In the genomic region with DNA sequence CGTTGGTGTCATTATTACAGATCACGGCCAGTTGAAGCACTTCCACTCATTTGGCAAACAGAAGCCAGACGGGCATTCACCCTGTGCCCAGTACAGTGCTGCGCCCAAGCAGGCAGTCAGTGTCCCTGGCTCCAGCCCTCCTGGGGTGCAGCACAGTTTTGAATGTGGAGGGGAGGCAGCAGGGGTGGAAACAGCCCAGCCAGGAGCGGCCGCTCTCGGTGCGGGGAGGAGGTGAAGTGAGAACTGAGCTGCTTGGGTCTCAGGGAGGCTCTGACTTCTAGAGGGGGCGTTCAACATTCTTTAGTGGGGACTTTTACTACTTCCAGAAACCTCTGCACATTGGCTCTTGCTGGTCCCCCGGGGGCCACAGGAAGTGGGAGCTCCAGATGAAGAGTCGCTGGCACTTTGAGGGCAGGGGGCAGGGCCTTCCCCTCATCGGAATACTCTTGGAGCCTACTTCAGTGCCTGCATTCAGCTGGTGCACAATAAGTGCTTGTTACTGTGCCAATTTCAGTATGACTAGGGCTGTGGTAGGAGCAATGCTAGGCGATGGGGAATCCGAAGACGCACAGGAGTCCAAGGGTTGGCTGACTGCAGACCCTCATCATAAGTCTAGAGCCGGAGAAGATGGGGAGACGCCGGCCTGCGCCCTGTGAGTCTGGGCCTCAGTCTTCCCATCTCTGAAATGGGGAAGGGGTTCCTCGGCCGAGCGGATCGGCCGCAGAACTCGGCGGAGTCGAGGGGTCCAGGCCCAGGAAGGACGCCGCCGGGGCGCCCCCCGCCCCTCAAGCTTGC, we compare ENCODE assay signal across 8 cellular contexts. TPM values are rescaled to one million over a fixed set of nuclear protein-coding genes. Genes with fewer than 3 reads are reported as not detected.
DNase-seq lines count a peak whose midpoint lies in the region; ATAC-seq, FAIRE-seq and TF ChIP-seq lines count a peak whose summit lies in the region.

No MANE protein-coding gene starts in this region.

- no peak overlapping the region for H3K9ac ChIP-seq in PC-3 (ENCODE audit: low read length)

- DNase-seq in GM12892 (ENCODE audit: insufficient read length) (no peak), PC-3 (peak; percentile 4), esophagus muscularis mucosa (ENCODE audit: extremely low spot score) (no peak), posterior vena cava (ENCODE audit: low spot score) (peak; percentile 79), HUDEP-2 (lab: John Stamatoyannopoulos, UW; ENCODE audit: unreplicated experiment in 76 of 76) (no peak), NCI-H1930 (lab: John Stamatoyannopoulos, UW) (no peak), dermis blood vessel endothelial cell (no peak)

- H3K4me1 ChIP-seq in PC-3 (ENCODE audit: insufficient read depth, low read length), result peaks cover 39% of the 10 kb centered on the region
- peaks cover 30 to 47% (median 45%) of the 10 kb centered on the region in 4 donors for H3K4me1 ChIP-seq in esophagus muscularis mucosa

- H3K4me3 ChIP-seq in PC-3 (ENCODE audit: low read length) (peak overlapping the region; percentile 63), esophagus muscularis mucosa (peak overlapping the region; percentile 73 to 84 (median 80))

- TF ChIP-seq POLR2A in GM12892 (IDR thresholded peaks at IDR 0.05; ENCODE audit: low read depth, low read length) (peak; percentile 70; the same call in 1 of the 2 replicates), esophagus muscularis mucosa (IDR thresholded peaks at IDR 0.05; ENCODE audit: low read depth) (no peak)

- WGBS in esophagus muscularis mucosa, result 59% methylated on average over 9 of the region's 32 CpGs

- ATAC-seq in PC-3, result no peak
- ATAC-seq in HG03108 (IDR thresholded peaks at IDR 0.05; ENCODE audit: unreplicated experiment), result no peak

- H3K4me2 ChIP-seq in PC-3 (ENCODE audit: low read length), result peak overlapping the region; percentile 71

- H3F3A ChIP-seq in PC-3 (ENCODE audit: low read length, unreplicated experiment), result peaks cover 5% of the 10 kb centered on the region

- H4K20me1 ChIP-seq in PC-3 (ENCODE audit: low read length), result peaks cover 14% of the 10 kb centered on the region

- no peaks in the 10 kb centered on the region for H3K27me3 ChIP-seq in PC-3 (ENCODE audit: low read length)
- H3K27me3 ChIP-seq in esophagus muscularis mucosa, result no peaks in the 10 kb centered on the region

- CTCF ChIA-PET in PC-3 (lab: Charles Lee), result no interaction called here

- peak overlapping the region; percentile 61; the same call in 1 of the 2 replicates for H2AFZ ChIP-seq in PC-3 (ENCODE audit: low read length)

- no peaks in the 10 kb centered on the region for H3K9me3 ChIP-seq in PC-3 (ENCODE audit: low read length)
- no peaks in the 10 kb centered on the region for H3K9me3 ChIP-seq in esophagus muscularis mucosa

- intact Hi-C loops in PC-3 (cut with micrococcal nuclease) (loop anchor here (5.0 kb wide), 3 partner anchors 35 to 130 kb away; no protein-coding TSS in a partner anchor), esophagus muscularis mucosa (cut with DNase I) (loop anchor here (5.0 kb wide), 2 partner anchors 40 to 60 kb away; no protein-coding TSS in a partner anchor), posterior vena cava (cut with DNase I) (loop anchor here in 1 of 2 donors (10.0 kb wide), 1 partner anchor 132 kb away; no protein-coding TSS in a partner anchor)

- TF ChIP-seq EP300 in esophagus muscularis mucosa (IDR thresholded peaks at IDR 0.05), result no peak

- FAIRE-seq in GM12892 (lab: Jason Lieb, UNC), result no peak

- peaks cover 44% of the 10 kb centered on the region for H3K79me2 ChIP-seq in PC-3 (ENCODE audit: low read length)

- BruUV-seq in PC-3 (replicated peaks; lab: Mats Ljungman, UMichigan), result no TSS peak

- H3K36me3 ChIP-seq in PC-3 (ENCODE audit: low read depth, low read length) (no peaks in the 10 kb centered on the region), esophagus muscularis mucosa (no peaks in the 10 kb centered on the region)

- H3K27ac ChIP-seq in PC-3 (ENCODE audit: low read length) (no peak overlapping the region), esophagus muscularis mucosa (replicated peaks in 1 of 4) (peak overlapping the region; percentile 37 to 89 (median 58))

- POLR2A ChIA-PET in PC-3 (lab: Charles Lee; ENCODE audit: unreplicated experiment), result no interaction called here

- no peak for TF ChIP-seq CTCF in PC-3 (conservative IDR thresholded peaks at IDR 0.05; ENCODE audit: low read depth, low read length)
- no peak for TF ChIP-seq CTCF in esophagus muscularis mucosa (IDR thresholded peaks at IDR 0.05)

- H3K9me2 ChIP-seq in PC-3 (replicated peaks; ENCODE audit: low read length), result no peaks in the 10 kb centered on the region

RNA-seq across cellular contexts. Expression of a gene that starts 0.5 kb away (rescaled TPM):
- 142 TPM for polyA plus RNA-seq in GM12892 (2012; ENCODE audit: missing spikeins)
- total RNA-seq in PC-3 (2014; rRNA removed) (21.1 and 22.1 TPM in 2 replicates), esophagus muscularis mucosa (10 to 100 TPM; 14.1 to 21.9 (median 15.1) TPM), posterior vena cava (10 to 100 TPM; 56.9 to 62.7 TPM), dermis blood vessel endothelial cell (18.7 and 25.6 TPM in 2 replicates)

Comparison
In these comparisons a context has a peak if more than half of its experiments do, and no peak if none do; other contexts are left out.
1. DNase-seq: peak in PC-3 (single experiment) and posterior vena cava (single experiment); none in GM12892 (single experiment), esophagus muscularis mucosa (single experiment), HUDEP-2 (0 of 76), NCI-H1930 (0 of 2) and dermis blood vessel endothelial cell (single experiment).